23 cellular contexts compared by ENCODE assay signal in genomic region chr1:19712928-19713327, GRCh38. TPM values are rescaled to one million over a fixed set of nuclear protein-coding genes. Genes with fewer than 3 reads are reported as not detected.
DNase-seq lines count a peak whose midpoint lies in the region; ATAC-seq, FAIRE-seq and TF ChIP-seq lines count a peak whose summit lies in the region.
"Had no signal": no experiment of that assay in that cellular context is flagged by ENCODE, and none has a peak within 500 bp of the region (broad histone marks: within the 10 kb centered on the region; RNA-seq: fewer than 3 reads in every experiment).

No MANE protein-coding gene starts in this region.

- FAIRE-seq in GM18507 (lab: Jason Lieb, UNC) (peak; percentile 12), bronchial epithelial cell (lab: Jason Lieb, UNC) (peak; percentile 43)
- FAIRE-seq: A204.1, D721Med, H1 had no signal

- DNase-seq in activated CD4-positive, alpha-beta memory T cell treated with anti-CD3 and anti-CD28 coated beads for 36 hours: no peak
- DNase-seq in activated CD4-positive, alpha-beta memory T cell treated with anti-CD3 and anti-CD28 coated beads, Interleukin-2, amount 10 ng/mL, durations not matched to agents 7 days and 5 days: no peak
- DNase-seq in GM18507 (ENCODE audit: extremely low spot score, insufficient read length, low read depth): no peak
- DNase-seq in bronchial epithelial cell (ENCODE audit: low read depth): no peak
- DNase-seq in hippocampal formation (lab: John Stamatoyannopoulos, UW): no peak
- DNase-seq: DMS53; GDM1; IMR-90; NCI-H1105; NCI-H2029 treated with DMSO at 0.1 percent for 48 hours; NCI-H345; NCI-H774; NK-92 treated with Interleukin-12 subunit alpha and Interleukin-12 subunit beta, amount 100 ng/mL, for 24 hours; SHP77 treated with DMSO at 0.1 percent for 48 hours; SK-N-SH had no signal

- no peaks in the 10 kb centered on the region for H4K20me1 ChIP-seq in BLaER1 treated with 17β-estradiol and CSF1 and Interleukin-3, amounts not matched to agents 10 nM and 100 nM

- no peaks in the 10 kb centered on the region for H3K27me3 ChIP-seq in BLaER1 treated with 17β-estradiol and CSF1 and Interleukin-3, amounts not matched to agents 10 nM and 100 nM
- no peaks in the 10 kb centered on the region for H3K27me3 ChIP-seq in bronchial epithelial cell (ENCODE audit: control insufficient read depth, insufficient read depth, low read length)

- peak overlapping the region; percentile 49 for H3K27ac Mint-ChIP-seq in activated CD4-positive, alpha-beta memory T cell treated with anti-CD3 and anti-CD28 coated beads for 36 hours
- no peak overlapping the region for H3K27ac Mint-ChIP-seq in activated CD4-positive, alpha-beta memory T cell treated with anti-CD3 and anti-CD28 coated beads, Interleukin-2, amount 10 ng/mL, durations not matched to agents 7 days and 5 days

- no peaks in the 10 kb centered on the region for H3K27me3 Mint-ChIP-seq in activated CD4-positive, alpha-beta memory T cell treated with anti-CD3 and anti-CD28 coated beads for 36 hours
- H3K27me3 Mint-ChIP-seq in activated CD4-positive, alpha-beta memory T cell treated with anti-CD3 and anti-CD28 coated beads, Interleukin-2, amount 10 ng/mL, durations not matched to agents 7 days and 5 days: no peaks in the 10 kb centered on the region

- no peak overlapping the region for H3K9ac ChIP-seq in BLaER1 treated with 17β-estradiol and CSF1 and Interleukin-3, amounts not matched to agents 10 nM and 100 nM
- H3K9ac ChIP-seq: KMS-11, SK-N-SH had no signal

- H3K4me1 Mint-ChIP-seq in activated CD4-positive, alpha-beta memory T cell treated with anti-CD3 and anti-CD28 coated beads for 36 hours (ENCODE audit: low read depth): peaks cover 39% of the 10 kb centered on the region
- peaks cover 28% of the 10 kb centered on the region for H3K4me1 Mint-ChIP-seq in activated CD4-positive, alpha-beta memory T cell treated with anti-CD3 and anti-CD28 coated beads, Interleukin-2, amount 10 ng/mL, durations not matched to agents 7 days and 5 days

- peaks cover 0 to 2% (median 0%) of the 10 kb centered on the region in 11 experiments; a peak in 2 of 22 replicates for H3K36me3 ChIP-seq in BLaER1 treated with 17β-estradiol and CSF1 and Interleukin-3, amounts not matched to agents 10 nM and 100 nM
- no peaks in the 10 kb centered on the region for H3K36me3 ChIP-seq in bronchial epithelial cell (ENCODE audit: control insufficient read depth, insufficient read depth, low read length)

- no peak overlapping the region for H3K4me3 ChIP-seq in BLaER1 treated with 17β-estradiol and CSF1 and Interleukin-3, amounts not matched to agents 10 nM and 100 nM
- no peak overlapping the region for H3K4me3 ChIP-seq in bronchial epithelial cell (ENCODE audit: low read depth, low read length)

- CTCF ChIA-PET in activated CD4-positive, alpha-beta memory T cell treated with anti-CD3 and anti-CD28 coated beads for 36 hours (lab: Charles Lee): interaction anchor here (1.4 kb wide), 1 partner anchor 59 kb away, joined by 3 read pairs; no protein-coding TSS in a partner anchor
- CTCF ChIA-PET in activated CD4-positive, alpha-beta memory T cell treated with anti-CD3 and anti-CD28 coated beads, Interleukin-2, amount 10 ng/mL, durations not matched to agents 7 days and 5 days (lab: Charles Lee): interaction anchor here (0.9 to 1.0 kb wide), 2 partner anchors 8 kb away, joined by 3 to 4 read pairs; no protein-coding TSS in a partner anchor

- no peak overlapping the region for H3K4me3 Mint-ChIP-seq in activated CD4-positive, alpha-beta memory T cell treated with anti-CD3 and anti-CD28 coated beads for 36 hours
- no peak overlapping the region for H3K4me3 Mint-ChIP-seq in activated CD4-positive, alpha-beta memory T cell treated with anti-CD3 and anti-CD28 coated beads, Interleukin-2, amount 10 ng/mL, durations not matched to agents 7 days and 5 days

- TF ChIP-seq CTCF in bronchial epithelial cell (IDR thresholded peaks at IDR 0.05; ENCODE audit: insufficient read depth, low read length, severe bottlenecking): no peak

- H3K4me2 ChIP-seq in BLaER1 treated with 17β-estradiol and CSF1 and Interleukin-3, amounts not matched to agents 10 nM and 100 nM: peak overlapping the region in 9 of 11 experiments; percentile 31 to 76 (median 65); a peak in 17 of 22 replicates
- H3K4me2 ChIP-seq: KMS-11, SK-N-SH had no signal

- H3K36me3 Mint-ChIP-seq in activated CD4-positive, alpha-beta memory T cell treated with anti-CD3 and anti-CD28 coated beads for 36 hours: peaks cover 15% of the 10 kb centered on the region
- H3K36me3 Mint-ChIP-seq in activated CD4-positive, alpha-beta memory T cell treated with anti-CD3 and anti-CD28 coated beads, Interleukin-2, amount 10 ng/mL, durations not matched to agents 7 days and 5 days (ENCODE audit: low read depth): peaks cover 10% of the 10 kb centered on the region

- ATAC-seq in HG03354 (IDR thresholded peaks at IDR 0.05; ENCODE audit: poor library complexity, severe bottlenecking, unreplicated experiment): no peak
- ATAC-seq: HCT116 had no signal

- H3K27ac ChIP-seq in BLaER1 treated with 17β-estradiol and CSF1 and Interleukin-3, amounts not matched to agents 10 nM and 100 nM: peak overlapping the region in 2 of 11 experiments; percentile 2 to 17; a peak in 1 of 22 replicates
- H3K27ac ChIP-seq: KMS-11, RWPE1 had no signal

- H3K9me3 Mint-ChIP-seq in activated CD4-positive, alpha-beta memory T cell treated with anti-CD3 and anti-CD28 coated beads for 36 hours: no peaks in the 10 kb centered on the region
- H3K9me3 Mint-ChIP-seq in activated CD4-positive, alpha-beta memory T cell treated with anti-CD3 and anti-CD28 coated beads, Interleukin-2, amount 10 ng/mL, durations not matched to agents 7 days and 5 days: no peaks in the 10 kb centered on the region

- H3K4me1 ChIP-seq in BLaER1 treated with 17β-estradiol and CSF1 and Interleukin-3, amounts not matched to agents 10 nM and 100 nM: peaks cover 9 to 47% (median 35%) of the 10 kb centered on the region in 10 experiments; a peak in 19 of 20 replicates

- intact Hi-C loops in activated CD4-positive, alpha-beta memory T cell treated with anti-CD3 and anti-CD28 coated beads for 36 hours (cut with micrococcal nuclease): loop anchor here (5.0 kb wide), 1 partner anchor 506 kb away; no protein-coding TSS in a partner anchor

- no peaks in the 10 kb centered on the region for H3K9me3 ChIP-seq in BLaER1 treated with 17β-estradiol and CSF1 and Interleukin-3, amounts not matched to agents 10 nM and 100 nM (replicated peaks in 1 of 11)
- H3K9me3 ChIP-seq: SK-N-SH had no signal

- POLR2A ChIA-PET in activated CD4-positive, alpha-beta memory T cell treated with anti-CD3 and anti-CD28 coated beads for 36 hours (lab: Charles Lee): no interaction called here
- POLR2A ChIA-PET in activated CD4-positive, alpha-beta memory T cell treated with anti-CD3 and anti-CD28 coated beads, Interleukin-2, amount 10 ng/mL, durations not matched to agents 7 days and 5 days (lab: Charles Lee): no interaction called here

RNA-seq across cellular contexts. Expression of gene HTR6, which starts 48.3 kb away (rescaled TPM):
- total RNA-seq in activated CD4-positive, alpha-beta memory T cell treated with anti-CD3 and anti-CD28 coated beads for 36 hours: under 1 TPM; 0.17 to 0.19 TPM
- total RNA-seq in activated CD4-positive, alpha-beta memory T cell treated with anti-CD3 and anti-CD28 coated beads, Interleukin-2, amount 10 ng/mL, durations not matched to agents 7 days and 5 days: not detected
- total RNA-seq in bronchial epithelial cell: not detected in 2 replicates
- total RNA-seq: IMR-90 had no signal
